Comparison of ENCODE assay signal across 10 cellular contexts in genomic region chr9:135971892-135972291, GRCh38. TPM values are rescaled to one million over a fixed set of nuclear protein-coding genes. Genes with fewer than 3 reads are reported as not detected.
A peak's percentile ranks its signal among the peaks of the same experiment; 100 is the strongest.
DNase-seq lines count a peak whose midpoint lies in the region; ATAC-seq and TF ChIP-seq lines count a peak whose summit lies in the region.
"Had no signal": no experiment of that assay in that cellular context is flagged by ENCODE, and none has a peak within 500 bp of the region (broad histone marks: within the 10 kb centered on the region; RNA-seq: fewer than 3 reads in every experiment).

No MANE protein-coding gene starts in this region.

- peaks cover 1 to 9% (median 2%) of the 10 kb centered on the region in 3 donors for H3K27me3 Mint-ChIP-seq in CD14-positive monocyte (ENCODE audit: low read depth in 3 of 3)

- no peak overlapping the region for H3K4me3 ChIP-seq in LNCaP clone FGC (ENCODE audit: low read depth, low read length)

- TF ChIP-seq CTCF in LNCaP clone FGC (IDR thresholded peaks at IDR 0.05; ENCODE audit: control insufficient read depth, extremely low read depth, insufficient read depth): 0 out of 2 replicates have a peak, but pooled peaks have one; percentile 2
- TF ChIP-seq CTCF in CD14-positive monocyte (IDR thresholded peaks at IDR 0.05): no peak

- no peak for ATAC-seq in HG02938 (IDR thresholded peaks at IDR 0.05; ENCODE audit: unreplicated experiment)

- peaks cover 46% of the 10 kb centered on the region for H3K4me1 Mint-ChIP-seq in CD14-positive monocyte

- H3K27ac Mint-ChIP-seq in CD14-positive monocyte: peak overlapping the region in 1 of 7 donors; percentile 54
- H3K27ac Mint-ChIP-seq: activated naive CD4-positive, alpha-beta T cell treated with anti-CD3 and anti-CD28 coated beads, Interleukin-2, amount 50 U/mL, for 72 hours had no signal

- no peaks in the 10 kb centered on the region for H3K36me3 Mint-ChIP-seq in CD14-positive monocyte
- H3K36me3 Mint-ChIP-seq: activated naive CD4-positive, alpha-beta T cell treated with anti-CD3 and anti-CD28 coated beads, Interleukin-2, amount 50 U/mL, for 72 hours had no signal

- H3K9me3 Mint-ChIP-seq in CD14-positive monocyte: peaks cover 0 to 2% (median 0%) of the 10 kb centered on the region in 7 donors
- H3K9me3 Mint-ChIP-seq: activated naive CD4-positive, alpha-beta T cell treated with anti-CD3 and anti-CD28 coated beads, Interleukin-2, amount 50 U/mL, for 72 hours had no signal

- no peak overlapping the region for H3K4me3 Mint-ChIP-seq in CD14-positive monocyte

- DNase-seq in A172 (ENCODE audit: low spot score): peak; percentile 49
- peak; percentile 46 for DNase-seq in LNCaP clone FGC (ENCODE audit: low read depth)
- DNase-seq in activated CD8-positive, alpha-beta memory T cell treated with anti-CD3 and anti-CD28 coated beads, Interleukin-2, amount 50 U/mL, for 48 hours: peak; percentile 70
- DNase-seq in kidney glomerular epithelial cell (lab: John Stamatoyannopoulos, UW): peak; percentile 31
- no peak for DNase-seq in Kasumi-1 (lab: John Stamatoyannopoulos, UW)
- no peak for DNase-seq in ureter (ENCODE audit: low spot score)
- DNase-seq in CD14-positive monocyte (ENCODE audit: low spot score): no peak
- DNase-seq: NCI-H2171 had no signal

- intact Hi-C loops in CD14-positive monocyte (cut with micrococcal nuclease): no loop called here

RNA-seq across cellular contexts. Expression of gene UBAC1, which starts 10.7 kb away (rescaled TPM):
- 113 and 145 TPM in 2 replicates for total RNA-seq in A172 (2014; rRNA removed; shearing (Covaris generic))
- 34.2 TPM for total RNA-seq in ureter
- 10 to 100 TPM; 35.8 to 52.5 TPM for polyA plus RNA-seq in CD14-positive monocyte

Comparison
In these comparisons a context has a peak if more than half of its experiments do, and no peak if none do; other contexts are left out.
1. DNase-seq: peak in A172 (single experiment), LNCaP clone FGC (single experiment), activated CD8-positive, alpha-beta memory T cell treated with anti-CD3 and anti-CD28 coated beads, Interleukin-2, amount 50 U/mL, for 48 hours (single experiment) and kidney glomerular epithelial cell (single experiment); none in Kasumi-1 (0 of 2), ureter (single experiment) and CD14-positive monocyte (single experiment).